15 cellular contexts compared by ENCODE assay signal in the genomic region with DNA sequence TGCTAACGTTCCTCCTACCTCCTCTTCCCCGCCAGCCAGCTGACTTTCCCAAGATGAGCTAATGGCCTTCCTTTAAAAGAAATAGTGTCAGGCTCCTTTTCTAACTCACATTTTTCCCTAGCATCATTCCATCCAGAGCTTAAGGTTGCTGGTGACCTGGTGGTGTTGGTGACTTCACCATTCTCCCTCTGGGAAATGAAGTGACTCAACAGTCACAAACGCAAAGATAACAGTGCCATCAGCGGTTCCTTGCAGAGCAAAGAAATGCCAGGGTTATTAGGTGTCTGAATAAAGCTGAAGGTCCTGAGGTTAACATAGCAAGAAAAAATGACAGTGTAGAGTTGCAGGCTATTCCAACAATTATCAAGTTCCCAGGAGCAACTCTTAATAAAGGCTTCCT.
A peak's percentile ranks its signal among the peaks of the same experiment; 100 is the strongest.
DNase-seq lines count a peak whose midpoint lies in the region; ATAC-seq and TF ChIP-seq lines count a peak whose summit lies in the region.
"Had no signal": no experiment of that assay in that cellular context is flagged by ENCODE, and none has a peak within 500 bp of the region (broad histone marks: within the 10 kb centered on the region; RNA-seq: fewer than 3 reads in every experiment).

No MANE protein-coding gene starts in this region.

- H3K27me3 ChIP-seq in PC-9 (ENCODE audit: insufficient read depth, low read depth), result no peaks in the 10 kb centered on the region
- H3K27me3 ChIP-seq: gastroesophageal sphincter had no signal

- no peaks in the 10 kb centered on the region for H3K79me2 ChIP-seq in PC-9 (ENCODE audit: low read depth)

- H3K4me3 ChIP-seq in PC-9, result no peak overlapping the region
- H3K4me3 ChIP-seq in epithelial cell of esophagus (ENCODE audit: low read length), result no peak overlapping the region
- H3K4me3 ChIP-seq: gastroesophageal sphincter, HAP-1 had no signal

- H3K4me1 ChIP-seq in PC-9 (replicated peaks; ENCODE audit: insufficient read depth), result peaks cover 22% of the 10 kb centered on the region
- H3K4me1 ChIP-seq: HAP-1 had no signal

- peak overlapping the region; percentile 20; the same call in 1 of the 2 replicates for H3K4me2 ChIP-seq in PC-9

- no peaks in the 10 kb centered on the region for H3K9me2 ChIP-seq in PC-9 (ENCODE audit: insufficient read depth)

- intact Hi-C loops in PC-9 (cut with micrococcal nuclease; ENCODE audit: unreplicated experiment), result loop anchor here (1.0 to 5.0 kb wide), 4 partner anchors 19 to 265 kb away; no protein-coding TSS in a partner anchor

- POLR2A ChIA-PET in PC-9 (lab: Charles Lee; ENCODE audit: unreplicated experiment), result interaction anchor here (0.7 kb wide), 1 partner anchor 320 kb away, joined by 3 read pairs; no protein-coding TSS in a partner anchor

- H3K27ac ChIP-seq in PC-9, result peak overlapping the region; percentile 75
- H3K27ac ChIP-seq: gastroesophageal sphincter had no signal

- DNase-seq in ELF-1 (ENCODE audit: low read depth, low spot score) (peak; percentile 36), PC-9 (peak; percentile 72 to 97), epithelial cell of esophagus (ENCODE audit: low read depth) (peak; percentile 55), renal cortical epithelial cell (ENCODE audit: low read depth) (peak; percentile 63), NOMO-1 (lab: John Stamatoyannopoulos, UW; ENCODE audit: unreplicated experiment in 2 of 2) (no peak), globus pallidus (ENCODE audit: low spot score) (no peak), RPMI8226 (no peak)
- DNase-seq: activated CD4-positive, alpha-beta T cell treated with anti-CD3 and anti-CD28 coated beads for 36 hours; aorta; kidney; retina; stimulated activated naive CD4-positive, alpha-beta T cell treated with Interleukin-2 at 50 U/mL for 16 hours had no signal

- H3K36me3 ChIP-seq in PC-9 (ENCODE audit: low read depth), result no peaks in the 10 kb centered on the region
- H3K36me3 ChIP-seq: gastroesophageal sphincter, HAP-1 had no signal

- H3K9me3 ChIP-seq in PC-9 (ENCODE audit: insufficient read depth, low read depth), result no peaks in the 10 kb centered on the region
- H3K9me3 ChIP-seq: gastroesophageal sphincter, HAP-1 had no signal

- TF ChIP-seq CTCF in PC-9 (conservative IDR thresholded peaks at IDR 0.05) (no peak), epithelial cell of esophagus (IDR thresholded peaks at IDR 0.05; ENCODE audit: insufficient read depth, low read depth, low read length, missing control alignments) (no peak)

- peaks cover 22% of the 10 kb centered on the region for H3F3A ChIP-seq in PC-9 (ENCODE audit: insufficient read depth, low read depth)

- H2AFZ ChIP-seq in PC-9, result no peak overlapping the region

- CTCF ChIA-PET in PC-9 (lab: Charles Lee), result interaction anchor here (1.3 kb wide), 1 partner anchor 206 kb away, joined by 3 read pairs; no protein-coding TSS in a partner anchor

- no peaks in the 10 kb centered on the region for H4K20me1 ChIP-seq in PC-9 (ENCODE audit: insufficient read depth)

- ATAC-seq in GM19452 (IDR thresholded peaks at IDR 0.05; ENCODE audit: unreplicated experiment), result no peak
- ATAC-seq: activated CD4-positive, alpha-beta T cell treated with anti-CD3 and anti-CD28 coated beads for 36 hours; gastroesophageal sphincter had no signal

- BruUV-seq in PC-9 (replicated peaks; lab: Mats Ljungman, UMichigan), result no TSS peak

Comparison
In these comparisons a context has a peak if more than half of its experiments do, and no peak if none do; other contexts are left out.
1. DNase-seq: peak in ELF-1 (single experiment), PC-9 (2 of 2), epithelial cell of esophagus (single experiment) and renal cortical epithelial cell (single experiment); none in NOMO-1 (0 of 2), globus pallidus (single experiment) and RPMI8226 (single experiment).